In genomic region chr2:9178905-9179571, GRCh38 we compare ENCODE assay signal across 8 cellular contexts. TPM values are rescaled to one million over a fixed set of nuclear protein-coding genes. Genes with fewer than 3 reads are reported as not detected.
DNase-seq lines count a peak whose midpoint lies in the region; ATAC-seq and TF ChIP-seq lines count a peak whose summit lies in the region.

No MANE protein-coding gene starts in this region.

- H3K9me3 ChIP-seq in BLaER1: peaks cover 27% of the 10 kb centered on the region
- no peaks in the 10 kb centered on the region for H3K9me3 ChIP-seq in prostate gland

- H3K4me3 ChIP-seq in BLaER1 (peak overlapping the region; percentile 46), prostate gland (no peak overlapping the region)

- H3K27ac ChIP-seq in BLaER1: peak overlapping the region; percentile 73
- peak overlapping the region; percentile 60 to 64 for H3K27ac ChIP-seq in prostate gland

- intact Hi-C loops in prostate gland (cut with DNase I): no loop called here

- no peaks in the 10 kb centered on the region for H3K36me3 ChIP-seq in BLaER1
- H3K36me3 ChIP-seq in prostate gland: no peaks in the 10 kb centered on the region

- ATAC-seq in HG03520 (IDR thresholded peaks at IDR 0.05; ENCODE audit: unreplicated experiment): peak; percentile 74
- no peak for ATAC-seq in HG03280 (IDR thresholded peaks at IDR 0.05; ENCODE audit: unreplicated experiment)
- ATAC-seq in GM19452 (IDR thresholded peaks at IDR 0.05; ENCODE audit: unreplicated experiment): no peak

- no peaks in the 10 kb centered on the region for H3K27me3 ChIP-seq in BLaER1
- H3K27me3 ChIP-seq in prostate gland (replicated peaks; ENCODE audit: insufficient read depth): no peaks in the 10 kb centered on the region

- peaks cover 64% of the 10 kb centered on the region for H3K4me1 ChIP-seq in BLaER1
- H3K4me1 ChIP-seq in prostate gland (replicated peaks): peaks cover 9% of the 10 kb centered on the region

- no peak for TF ChIP-seq CTCF in prostate gland (IDR thresholded peaks at IDR 0.05)

- WGBS in prostate gland: 25% methylated on average over 13 of the region's 13 CpGs

- no peaks in the 10 kb centered on the region for H4K20me1 ChIP-seq in BLaER1

- DNase-seq in SHP77 treated with DMSO at 0.1 percent for 48 hours (lab: John Stamatoyannopoulos, UW) (peak; percentile 90), germinal center (ENCODE audit: low spot score) (peak; percentile 50), prostate gland (ENCODE audit: low spot score) (peak; percentile 39), T-helper 2 cell (no peak)

- TF ChIP-seq POLR2A in prostate gland (IDR thresholded peaks at IDR 0.05): no peak

- peak overlapping the region; percentile 34 for H3K9ac ChIP-seq in BLaER1

- peak overlapping the region; percentile 89 for H3K4me2 ChIP-seq in BLaER1

RNA-seq across cellular contexts. Expression of gene ASAP2, which starts 27.6 kb away (rescaled TPM):
- 10 to 100 TPM in 1 of 2 donors, 1 to 10 TPM in 1; 9.2 to 17.8 TPM for total RNA-seq in prostate gland

Comparison
In these comparisons a context has a peak if more than half of its experiments do, and no peak if none do; other contexts are left out.
1. DNase-seq: peak in SHP77 treated with DMSO at 0.1 percent for 48 hours (single experiment), germinal center (single experiment) and prostate gland (single experiment); none in T-helper 2 cell (0 of 5).